Comparison of ENCODE assay signal across 20 cellular contexts in the genomic region with DNA sequence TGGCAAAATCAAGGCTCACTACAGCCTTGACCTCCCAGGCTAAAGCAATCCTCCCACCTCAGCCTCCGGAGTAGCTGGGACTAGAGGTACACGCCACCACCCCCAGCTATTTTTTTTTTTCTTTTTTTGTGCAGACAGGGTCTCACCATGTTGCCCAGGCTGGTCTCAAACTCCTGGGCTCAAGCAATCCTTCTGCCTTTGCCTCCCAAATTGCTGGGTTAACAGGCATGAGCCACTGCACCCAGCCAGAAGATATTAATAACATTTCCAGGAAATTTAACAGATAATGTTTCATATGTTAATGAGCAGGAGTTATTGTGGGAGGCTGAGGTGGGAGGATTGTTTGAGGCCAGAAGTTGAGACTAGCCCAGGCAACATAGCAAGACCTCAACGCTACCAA. TPM values are rescaled to one million over a fixed set of nuclear protein-coding genes. Genes with fewer than 3 reads are reported as not detected.
DNase-seq lines count a peak whose midpoint lies in the region; TF ChIP-seq lines count a peak whose summit lies in the region.
"Had no signal": no experiment of that assay in that cellular context is flagged by ENCODE, and none has a peak within 500 bp of the region (broad histone marks: within the 10 kb centered on the region; RNA-seq: fewer than 3 reads in every experiment).

No MANE protein-coding gene starts in this region.

- no peak overlapping the region for H3K9ac ChIP-seq in neuronal stem cell (ENCODE audit: low read depth, low read length, poor library complexity)
- H3K9ac ChIP-seq: BLaER1, GM23248 had no signal

- H2BK5ac ChIP-seq in neuronal stem cell (ENCODE audit: low read length), result peak overlapping the region; percentile 48

- no peak overlapping the region for H4K91ac ChIP-seq in neuronal stem cell (ENCODE audit: low read depth, low read length, poor library complexity)

- peaks cover 5% of the 10 kb centered on the region for H3K4me1 Mint-ChIP-seq in activated CD4-positive, alpha-beta memory T cell treated with anti-CD3 and anti-CD28 coated beads, Interleukin-2, amount 10 ng/mL, durations not matched to agents 7 days and 5 days
- H3K4me1 Mint-ChIP-seq in activated CD4-positive, alpha-beta memory T cell treated with anti-CD3 and anti-CD28 coated beads for 36 hours (ENCODE audit: low read depth), result no peaks in the 10 kb centered on the region
- H3K4me1 Mint-ChIP-seq: B cell had no signal

- no peak overlapping the region for H2BK120ac ChIP-seq in neuronal stem cell (ENCODE audit: low read depth, low read length)

- H3K4ac ChIP-seq in neuronal stem cell (ENCODE audit: low read length), result no peak overlapping the region

- H3K4me2 ChIP-seq in neuronal stem cell (ENCODE audit: insufficient read depth, low read length, poor library complexity, severe bottlenecking), result no peak overlapping the region
- H3K4me2 ChIP-seq: BLaER1 had no signal

- no peak overlapping the region for H2AFZ ChIP-seq in neuronal stem cell (ENCODE audit: low read length)
- H2AFZ ChIP-seq: GM23248 had no signal

- no peak for DNase-seq in activated CD4-positive, alpha-beta memory T cell treated with anti-CD3 and anti-CD28 coated beads, Interleukin-2, amount 10 ng/mL, durations not matched to agents 7 days and 5 days
- DNase-seq in activated CD4-positive, alpha-beta memory T cell treated with anti-CD3 and anti-CD28 coated beads for 36 hours, result no peak
- DNase-seq in RWPE1 (ENCODE audit: low spot score), result no peak
- DNase-seq in neuronal stem cell (ENCODE audit: low spot score), result no peak
- DNase-seq in RKO (ENCODE audit: low spot score), result no peak
- no peak for DNase-seq in COR-L47 (lab: John Stamatoyannopoulos, UW)
- DNase-seq: CD4-positive, CD25-positive, alpha-beta regulatory T cell; CD8-positive, alpha-beta T cell; DMS 273 treated with DMSO at 0.1 percent for 48 hours; DMS79; EL; GDM1; GM23248; H7; HCEC 1CT had no signal

- peaks cover 6% of the 10 kb centered on the region for H3K36me3 Mint-ChIP-seq in activated CD4-positive, alpha-beta memory T cell treated with anti-CD3 and anti-CD28 coated beads, Interleukin-2, amount 10 ng/mL, durations not matched to agents 7 days and 5 days (ENCODE audit: low read depth)
- no peaks in the 10 kb centered on the region for H3K36me3 Mint-ChIP-seq in activated CD4-positive, alpha-beta memory T cell treated with anti-CD3 and anti-CD28 coated beads for 36 hours
- H3K36me3 Mint-ChIP-seq: CD4-positive, CD25-positive, alpha-beta regulatory T cell; CD8-positive, alpha-beta T cell had no signal

- no peaks in the 10 kb centered on the region for H3K27me3 Mint-ChIP-seq in activated CD4-positive, alpha-beta memory T cell treated with anti-CD3 and anti-CD28 coated beads, Interleukin-2, amount 10 ng/mL, durations not matched to agents 7 days and 5 days
- no peaks in the 10 kb centered on the region for H3K27me3 Mint-ChIP-seq in activated CD4-positive, alpha-beta memory T cell treated with anti-CD3 and anti-CD28 coated beads for 36 hours
- H3K27me3 Mint-ChIP-seq: B cell; CD4-positive, CD25-positive, alpha-beta regulatory T cell had no signal

- intact Hi-C loops in activated CD4-positive, alpha-beta memory T cell treated with anti-CD3 and anti-CD28 coated beads for 36 hours (cut with micrococcal nuclease), result loop anchor here (10.0 kb wide), 1 partner anchor 475 kb away; no protein-coding TSS in a partner anchor

- H3K79me1 ChIP-seq in neuronal stem cell (ENCODE audit: low read depth, low read length), result peaks cover 2% of the 10 kb centered on the region

- H3K4me3 ChIP-seq in neuronal stem cell (ENCODE audit: low read length in 2 of 2), result no peak overlapping the region
- H3K4me3 ChIP-seq: BLaER1, GM12878, GM23248 had no signal

- H3K27ac Mint-ChIP-seq in activated CD4-positive, alpha-beta memory T cell treated with anti-CD3 and anti-CD28 coated beads, Interleukin-2, amount 10 ng/mL, durations not matched to agents 7 days and 5 days, result peak overlapping the region; percentile 16
- no peak overlapping the region for H3K27ac Mint-ChIP-seq in activated CD4-positive, alpha-beta memory T cell treated with anti-CD3 and anti-CD28 coated beads for 36 hours
- H3K27ac Mint-ChIP-seq: B cell had no signal

- H2BK15ac ChIP-seq in neuronal stem cell (ENCODE audit: low read length), result no peak overlapping the region

- no peak overlapping the region for H2BK12ac ChIP-seq in neuronal stem cell (ENCODE audit: low read length)

- no peak overlapping the region for H3K18ac ChIP-seq in neuronal stem cell (ENCODE audit: low read length)

- POLR2A ChIA-PET in activated CD4-positive, alpha-beta memory T cell treated with anti-CD3 and anti-CD28 coated beads, Interleukin-2, amount 10 ng/mL, durations not matched to agents 7 days and 5 days (lab: Charles Lee), result interaction anchor here (1.0 kb wide), 1 partner anchor 9 kb away, joined by 5 read pairs; no protein-coding TSS in a partner anchor
- POLR2A ChIA-PET in activated CD4-positive, alpha-beta memory T cell treated with anti-CD3 and anti-CD28 coated beads for 36 hours (lab: Charles Lee), result no interaction called here
- POLR2A ChIA-PET in RWPE1 (lab: Yijun Ruan, JAX; ENCODE audit: low non-redundant PET), result no interaction called here

- H3K4me1 ChIP-seq in neuronal stem cell (ENCODE audit: control insufficient read depth in 2 of 2, insufficient read depth in 1 of 2, low read depth in 1 of 2, low read length in 2 of 2), result peaks cover 0 to 6% of the 10 kb centered on the region in 2 donors

- no peaks in the 10 kb centered on the region for H3K27me3 ChIP-seq in neuronal stem cell (ENCODE audit: control insufficient read depth in 3 of 3, insufficient read depth in 3 of 3, low read depth in 1 of 3, low read length in 3 of 3)
- H3K27me3 ChIP-seq: BLaER1 had no signal

- CTCF ChIA-PET in activated CD4-positive, alpha-beta memory T cell treated with anti-CD3 and anti-CD28 coated beads, Interleukin-2, amount 10 ng/mL, durations not matched to agents 7 days and 5 days (lab: Charles Lee), result no interaction called here
- CTCF ChIA-PET in activated CD4-positive, alpha-beta memory T cell treated with anti-CD3 and anti-CD28 coated beads for 36 hours (lab: Charles Lee), result no interaction called here
- CTCF ChIA-PET in RWPE1 (lab: Yijun Ruan, JAX), result no interaction called here

- no peak overlapping the region for H3K14ac ChIP-seq in neuronal stem cell (ENCODE audit: low read length)

- no peak overlapping the region for H3K23ac ChIP-seq in neuronal stem cell (ENCODE audit: low read depth, low read length, poor library complexity)

- no peak overlapping the region for H2AK5ac ChIP-seq in neuronal stem cell (ENCODE audit: low read depth, low read length)

- no peaks in the 10 kb centered on the region for H3K9me3 ChIP-seq in neuronal stem cell (replicated peaks in 1 of 2; ENCODE audit: control insufficient read depth in 2 of 2, insufficient read depth in 1 of 2, low read depth in 1 of 2, low read length in 2 of 2)
- H3K9me3 ChIP-seq: BLaER1 had no signal

- H3K27ac ChIP-seq in RWPE1 (peak overlapping the region; percentile 22), neuronal stem cell (replicated peaks; ENCODE audit: low read length) (no peak overlapping the region)
- H3K27ac ChIP-seq: 22Rv1, BLaER1, C4-2B, GM23248 had no signal

- H3K4me3 Mint-ChIP-seq in activated CD4-positive, alpha-beta memory T cell treated with anti-CD3 and anti-CD28 coated beads, Interleukin-2, amount 10 ng/mL, durations not matched to agents 7 days and 5 days, result no peak overlapping the region
- H3K4me3 Mint-ChIP-seq in activated CD4-positive, alpha-beta memory T cell treated with anti-CD3 and anti-CD28 coated beads for 36 hours, result no peak overlapping the region
- H3K4me3 Mint-ChIP-seq: B cell; CD8-positive, alpha-beta T cell had no signal

- no peak overlapping the region for H4K8ac ChIP-seq in neuronal stem cell (ENCODE audit: low read depth, low read length)

- TF ChIP-seq CTCF in RWPE1 (conservative IDR thresholded peaks at IDR 0.05; ENCODE audit: low read depth), result no peak

- WGBS in neuronal stem cell (ENCODE audit: extremely low coverage in 2 of 2, insufficient read length in 2 of 2, insufficient replicate concordance in 1 of 2), 2 donors, result no CpG with 5 or more reads among the region's 3 CpGs

- no peaks in the 10 kb centered on the region for H3K9me3 Mint-ChIP-seq in activated CD4-positive, alpha-beta memory T cell treated with anti-CD3 and anti-CD28 coated beads, Interleukin-2, amount 10 ng/mL, durations not matched to agents 7 days and 5 days
- no peaks in the 10 kb centered on the region for H3K9me3 Mint-ChIP-seq in activated CD4-positive, alpha-beta memory T cell treated with anti-CD3 and anti-CD28 coated beads for 36 hours
- H3K9me3 Mint-ChIP-seq: CD4-positive, CD25-positive, alpha-beta regulatory T cell; CD8-positive, alpha-beta T cell had no signal

- H3K36me3 ChIP-seq in neuronal stem cell (replicated peaks in 1 of 2; ENCODE audit: control insufficient read depth in 2 of 2, insufficient read depth in 2 of 2, low read length in 2 of 2), result peaks cover 4 to 6% of the 10 kb centered on the region in 2 donors

RNA-seq across cellular contexts. Expression of a gene that starts 8.4 kb away (rescaled TPM):
- total RNA-seq in activated CD4-positive, alpha-beta memory T cell treated with anti-CD3 and anti-CD28 coated beads, Interleukin-2, amount 10 ng/mL, durations not matched to agents 7 days and 5 days, result 10 to 100 TPM; 73.9 to 77.9 TPM
- total RNA-seq in activated CD4-positive, alpha-beta memory T cell treated with anti-CD3 and anti-CD28 coated beads for 36 hours, result 10 to 100 TPM; 67.9 to 70.4 TPM
- 43.4 TPM for polyA plus RNA-seq in neuronal stem cell (2013, experiment 1 of 2)
- polyA plus RNA-seq in neuronal stem cell (2013, experiment 2 of 2), result 47.1 TPM

RNA-seq across cellular contexts. Expression of a gene that starts 9.4 kb away (rescaled TPM):
- 100 to 1,000 TPM; 199 to 208 TPM for total RNA-seq in activated CD4-positive, alpha-beta memory T cell treated with anti-CD3 and anti-CD28 coated beads, Interleukin-2, amount 10 ng/mL, durations not matched to agents 7 days and 5 days
- 100 to 1,000 TPM; 126 to 133 TPM for total RNA-seq in activated CD4-positive, alpha-beta memory T cell treated with anti-CD3 and anti-CD28 coated beads for 36 hours
- 65.4 TPM for polyA plus RNA-seq in neuronal stem cell (2013, experiment 1 of 2)
- polyA plus RNA-seq in neuronal stem cell (2013, experiment 2 of 2), result 69.8 TPM
